In the genomic region with DNA sequence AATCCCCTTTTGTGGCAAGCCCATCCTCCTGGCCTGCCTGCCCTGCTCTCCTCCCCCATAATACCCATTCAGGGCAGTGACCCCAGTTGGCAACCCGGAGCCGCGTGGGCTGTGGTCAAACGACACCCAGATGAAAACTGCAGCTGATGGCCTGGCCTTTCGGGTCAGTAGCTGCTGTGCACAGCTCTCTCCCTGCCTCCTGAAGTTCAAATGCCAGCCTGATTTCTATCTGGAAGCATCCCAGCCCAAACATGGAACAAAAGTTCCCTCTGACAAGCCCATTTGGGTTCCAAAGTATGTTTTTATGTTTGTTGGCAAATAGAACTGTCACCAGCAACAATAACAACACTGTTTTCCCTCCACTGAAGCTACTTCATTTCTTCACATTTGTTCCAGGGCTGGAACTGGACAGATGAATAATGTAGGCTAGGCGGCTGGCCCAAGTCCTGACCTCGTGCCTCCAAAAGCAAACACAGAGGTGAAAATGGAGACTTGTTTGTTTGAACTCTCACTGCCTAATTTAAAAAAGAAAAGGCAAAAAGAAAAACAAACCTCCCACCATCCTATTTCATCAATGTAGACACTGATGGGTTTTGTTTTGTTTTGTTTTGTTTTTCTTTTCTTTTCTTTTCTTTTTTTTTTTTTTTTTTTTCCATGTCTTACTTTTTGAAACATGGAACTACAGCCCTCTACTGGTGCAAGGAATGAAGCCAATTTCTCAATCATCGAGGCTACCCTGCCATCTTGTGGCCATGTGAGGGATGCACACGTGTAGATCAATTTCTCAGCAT, we compare ENCODE assay signal across 1 cellular context.
TF ChIP-seq lines count a peak whose summit lies in the region.

No MANE protein-coding gene starts in this region.

TF ChIP-seq in GM12878, 131 proteins besides CTCF, POLR2A, EP300 and RAD21 (continued from another document):
- TF ChIP-seq, protein P1, sequence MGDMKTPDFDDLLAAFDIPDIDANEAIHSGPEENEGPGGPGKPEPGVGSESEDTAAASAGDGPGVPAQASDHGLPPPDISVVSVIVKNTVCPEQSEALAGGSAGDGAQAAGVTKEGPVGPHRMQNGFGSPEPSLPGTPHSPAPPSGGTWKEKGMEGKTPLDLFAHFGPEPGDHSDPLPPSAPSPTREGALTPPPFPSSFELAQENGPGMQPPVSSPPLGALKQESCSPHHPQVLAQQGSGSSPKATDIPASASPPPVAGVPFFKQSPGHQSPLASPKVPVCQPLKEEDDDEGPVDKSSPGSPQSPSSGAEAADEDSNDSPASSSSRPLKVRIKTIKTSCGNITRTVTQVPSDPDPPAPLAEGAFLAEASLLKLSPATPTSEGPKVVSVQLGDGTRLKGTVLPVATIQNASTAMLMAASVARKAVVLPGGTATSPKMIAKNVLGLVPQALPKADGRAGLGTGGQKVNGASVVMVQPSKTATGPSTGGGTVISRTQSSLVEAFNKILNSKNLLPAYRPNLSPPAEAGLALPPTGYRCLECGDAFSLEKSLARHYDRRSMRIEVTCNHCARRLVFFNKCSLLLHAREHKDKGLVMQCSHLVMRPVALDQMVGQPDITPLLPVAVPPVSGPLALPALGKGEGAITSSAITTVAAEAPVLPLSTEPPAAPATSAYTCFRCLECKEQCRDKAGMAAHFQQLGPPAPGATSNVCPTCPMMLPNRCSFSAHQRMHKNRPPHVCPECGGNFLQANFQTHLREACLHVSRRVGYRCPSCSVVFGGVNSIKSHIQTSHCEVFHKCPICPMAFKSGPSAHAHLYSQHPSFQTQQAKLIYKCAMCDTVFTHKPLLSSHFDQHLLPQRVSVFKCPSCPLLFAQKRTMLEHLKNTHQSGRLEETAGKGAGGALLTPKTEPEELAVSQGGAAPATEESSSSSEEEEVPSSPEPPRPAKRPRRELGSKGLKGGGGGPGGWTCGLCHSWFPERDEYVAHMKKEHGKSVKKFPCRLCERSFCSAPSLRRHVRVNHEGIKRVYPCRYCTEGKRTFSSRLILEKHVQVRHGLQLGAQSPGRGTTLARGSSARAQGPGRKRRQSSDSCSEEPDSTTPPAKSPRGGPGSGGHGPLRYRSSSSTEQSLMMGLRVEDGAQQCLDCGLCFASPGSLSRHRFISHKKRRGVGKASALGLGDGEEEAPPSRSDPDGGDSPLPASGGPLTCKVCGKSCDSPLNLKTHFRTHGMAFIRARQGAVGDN (IDR thresholded peaks at IDR 0.05): no peak
